ENCODE assay signal across 11 cellular contexts in the genomic region with DNA sequence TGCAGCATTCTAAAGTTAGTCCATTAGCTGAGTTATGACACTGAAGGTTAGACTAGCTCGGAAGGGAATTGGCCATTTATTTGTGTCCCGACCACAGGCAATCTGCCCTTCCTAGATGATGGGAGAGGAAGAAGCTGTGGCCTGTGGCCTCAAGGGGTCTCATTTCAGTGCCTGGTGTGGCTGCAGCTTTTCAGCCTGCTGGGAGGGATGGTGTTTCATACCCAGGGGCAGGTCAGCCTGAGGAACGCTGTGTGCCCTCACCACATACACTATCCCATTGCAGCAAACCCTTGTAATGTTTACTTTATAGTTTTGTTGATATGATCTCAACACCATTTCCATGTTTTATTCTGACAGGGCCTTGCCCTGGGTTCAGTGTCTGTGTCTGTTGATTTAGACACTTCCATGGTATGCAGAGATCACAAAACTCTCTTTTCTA.
A peak's percentile ranks its signal among the peaks of the same experiment; 100 is the strongest.
DNase-seq lines count a peak whose midpoint lies in the region; ATAC-seq and TF ChIP-seq lines count a peak whose summit lies in the region.
"Had no signal": no experiment of that assay in that cellular context is flagged by ENCODE, and none has a peak within 500 bp of the region (broad histone marks: within the 10 kb centered on the region; RNA-seq: fewer than 3 reads in every experiment).

No MANE protein-coding gene starts in this region.

- H3K27me3 Mint-ChIP-seq in natural killer cell treated with Interleukin-12 subunit alpha and Interleukin-12 subunit beta and Interleukin-15 and Interleukin-18, amount 100 ng/mL, for 72 hours: no peaks in the 10 kb centered on the region
- H3K27me3 Mint-ChIP-seq: effector memory CD8-positive, alpha-beta T cell had no signal

- H3K36me3 Mint-ChIP-seq in natural killer cell treated with Interleukin-12 subunit alpha and Interleukin-12 subunit beta and Interleukin-15 and Interleukin-18, amount 100 ng/mL, for 72 hours: no peaks in the 10 kb centered on the region
- H3K36me3 Mint-ChIP-seq: mesothelial cell of epicardium had no signal

- H3K27ac ChIP-seq in esophagus squamous epithelium: peak overlapping the region in 3 of 4 donors; percentile 58 to 88 (median 80)
- H3K27ac ChIP-seq in mesodermal cell (ENCODE audit: low read depth, low read length, severe bottlenecking): peak overlapping the region; percentile 89
- H3K27ac ChIP-seq in transverse colon: peak overlapping the region; percentile 67 to 91 (median 78)

- H3K9me3 ChIP-seq in esophagus squamous epithelium: no peaks in the 10 kb centered on the region
- H3K9me3 ChIP-seq in mesodermal cell (ENCODE audit: control insufficient read depth, low read length): no peaks in the 10 kb centered on the region
- no peaks in the 10 kb centered on the region for H3K9me3 ChIP-seq in transverse colon

- H3K36me3 ChIP-seq in esophagus squamous epithelium (no peaks in the 10 kb centered on the region), mesodermal cell (ENCODE audit: control insufficient read depth, insufficient read depth, low read length) (no peaks in the 10 kb centered on the region), transverse colon (no peaks in the 10 kb centered on the region)

- peak; percentile 3 for DNase-seq in M059J (ENCODE audit: low read depth)
- DNase-seq in esophagus squamous epithelium (lab: John Stamatoyannopoulos, UW): no peak
- no peak for DNase-seq in transverse colon
- DNase-seq in HUDEP-2 (lab: John Stamatoyannopoulos, UW; ENCODE audit: unreplicated experiment in 76 of 76): no peak
- DNase-seq in NAMALWA (ENCODE audit: low spot score): no peak
- no peak for DNase-seq in natural killer cell treated with Interleukin-12 subunit alpha and Interleukin-12 subunit beta and Interleukin-15 and Interleukin-18, amount 100 ng/mL, for 72 hours (ENCODE audit: low spot score)
- DNase-seq: effector memory CD8-positive, alpha-beta T cell; KBM-7 had no signal

- H3K4me1 ChIP-seq in esophagus squamous epithelium (peaks cover 0 to 21% (median 7%) of the 10 kb centered on the region in 3 donors), mesodermal cell (ENCODE audit: control insufficient read depth, insufficient read depth, low read length, poor library complexity, severe bottlenecking) (peaks cover 11% of the 10 kb centered on the region), transverse colon (peaks cover 0 to 20% (median 7%) of the 10 kb centered on the region in 4 donors)

- in situ Hi-C loops in transverse colon (cut with MboI; ENCODE audit: low pct_ligation_motif_present in 1 of 4, low pct_unique_long_range_greater_than_20kb in 1 of 4, low sequenced_read_pairs in 3 of 4): no loop called here

- H3K4me1 Mint-ChIP-seq in natural killer cell treated with Interleukin-12 subunit alpha and Interleukin-12 subunit beta and Interleukin-15 and Interleukin-18, amount 100 ng/mL, for 72 hours (ENCODE audit: low read depth in 2 of 2): no peaks in the 10 kb centered on the region
- H3K4me1 Mint-ChIP-seq: activated T-helper 17 cell treated with anti-CD3 and anti-CD28 coated beads, Interleukin-2, amount 50 U/mL, for 72 hours had no signal

- H3K4me3 ChIP-seq in esophagus squamous epithelium: peak overlapping the region in 1 of 4 donors; percentile 27
- no peak overlapping the region for H3K4me3 ChIP-seq in mesodermal cell (ENCODE audit: extremely low read depth, insufficient read depth, low read length, poor library complexity, severe bottlenecking)
- no peak overlapping the region for H3K4me3 ChIP-seq in transverse colon

- no peak overlapping the region for H3K27ac Mint-ChIP-seq in natural killer cell treated with Interleukin-12 subunit alpha and Interleukin-12 subunit beta and Interleukin-15 and Interleukin-18, amount 100 ng/mL, for 72 hours
- H3K27ac Mint-ChIP-seq: activated T-helper 17 cell treated with anti-CD3 and anti-CD28 coated beads, Interleukin-2, amount 50 U/mL, for 72 hours; effector memory CD8-positive, alpha-beta T cell; mesothelial cell of epicardium had no signal

- TF ChIP-seq POLR2A in esophagus squamous epithelium (IDR thresholded peaks at IDR 0.05) (no peak), transverse colon (IDR thresholded peaks at IDR 0.05) (no peak)

- TF ChIP-seq EP300 in transverse colon (IDR thresholded peaks at IDR 0.05; ENCODE audit: low read depth): peak; percentile 14

- 44 to 49% methylated on average over 3 of the region's 3 CpGs for WGBS in esophagus squamous epithelium, 2 donors
- 81 to 90% methylated on average over 2 of the region's 3 CpGs for WGBS in mesodermal cell (ENCODE audit: insufficient coverage in 2 of 2), 2 experiments
- WGBS in transverse colon (ENCODE audit: low coverage in 1 of 2), 2 donors: 55 to 60% methylated on average over 2 to 3 of the region's 3 CpGs

- no peak for ATAC-seq in natural killer cell treated with Interleukin-12 subunit alpha and Interleukin-12 subunit beta and Interleukin-15 and Interleukin-18, amount 100 ng/mL, for 72 hours
- ATAC-seq: activated T-helper 17 cell treated with anti-CD3 and anti-CD28 coated beads, Interleukin-2, amount 50 U/mL, for 72 hours; effector memory CD8-positive, alpha-beta T cell had no signal

- no peak for TF ChIP-seq CTCF in esophagus squamous epithelium (IDR thresholded peaks at IDR 0.05)
- TF ChIP-seq CTCF in transverse colon (IDR thresholded peaks at IDR 0.05): no peak

- H3K27me3 ChIP-seq in esophagus squamous epithelium: no peaks in the 10 kb centered on the region
- no peaks in the 10 kb centered on the region for H3K27me3 ChIP-seq in transverse colon

- no peak overlapping the region for H3K4me3 Mint-ChIP-seq in natural killer cell treated with Interleukin-12 subunit alpha and Interleukin-12 subunit beta and Interleukin-15 and Interleukin-18, amount 100 ng/mL, for 72 hours
- H3K4me3 Mint-ChIP-seq: activated T-helper 17 cell treated with anti-CD3 and anti-CD28 coated beads, Interleukin-2, amount 50 U/mL, for 72 hours; effector memory CD8-positive, alpha-beta T cell; mesothelial cell of epicardium had no signal

- intact Hi-C loops in esophagus squamous epithelium (cut with DNase I): no loop called here
- intact Hi-C loops in transverse colon (cut with DNase I; ENCODE audit: low total_unique reads): no loop called here

- H3K9me3 Mint-ChIP-seq in natural killer cell treated with Interleukin-12 subunit alpha and Interleukin-12 subunit beta and Interleukin-15 and Interleukin-18, amount 100 ng/mL, for 72 hours: peaks cover 4% of the 10 kb centered on the region
